In genomic region chr2:11582526-11583202, GRCh38 we compare ENCODE assay signal across 9 cellular contexts. TPM values are rescaled to one million over a fixed set of nuclear protein-coding genes. Genes with fewer than 3 reads are reported as not detected.
DNase-seq lines count a peak whose midpoint lies in the region; ATAC-seq and TF ChIP-seq lines count a peak whose summit lies in the region.
"Had no signal": no experiment of that assay in that cellular context is flagged by ENCODE, and none has a peak within 500 bp of the region (broad histone marks: within the 10 kb centered on the region; RNA-seq: fewer than 3 reads in every experiment).

No MANE protein-coding gene starts in this region.

- no peak overlapping the region for H3K9ac ChIP-seq in mesendoderm (ENCODE audit: low read length)

- no peak overlapping the region for H2BK5ac ChIP-seq in mesendoderm (ENCODE audit: low read length)

- peaks cover 0 to 3% (median 0%) of the 10 kb centered on the region in 4 donors for H3K4me1 Mint-ChIP-seq in CD4-positive, alpha-beta memory T cell
- H3K4me1 Mint-ChIP-seq: IgD-negative memory B cell had no signal

- peak in 4 of 5 donors; percentile 24 to 39 (median 32) for DNase-seq in CD4-positive, alpha-beta memory T cell
- DNase-seq in HEK293T (ENCODE audit: extremely low spot score) (peak; percentile 74), NCI-H526 treated with DMSO at 0.1 percent for 48 hours (lab: John Stamatoyannopoulos, UW) (peak; percentile 35), mesendoderm (peak; percentile 88)
- peak; percentile 43 to 48 for DNase-seq in activated CD4-positive, alpha-beta T cell treated with anti-CD3 and anti-CD28 coated beads, Interleukin-2, amount 50 U/mL, for 4 hours
- DNase-seq in effector CD8-positive, alpha-beta T cell (lab: John Stamatoyannopoulos, UW), result peak; percentile 24
- peak; percentile 47 for DNase-seq in stimulated activated CD8-positive, alpha-beta memory T cell treated with anti-CD3 and anti-CD28 coated beads, Interleukin-4, amount 100 ng/mL, for 24 hours (ENCODE audit: low read depth)

- no peak overlapping the region for H2AK5ac ChIP-seq in mesendoderm (ENCODE audit: low read length)

- H3K4me1 ChIP-seq in CD4-positive, alpha-beta memory T cell (ENCODE audit: insufficient read depth, low read length), result no peaks in the 10 kb centered on the region
- H3K4me1 ChIP-seq in mesendoderm (ENCODE audit: control insufficient read depth, low read depth, low read length), result peaks cover 6% of the 10 kb centered on the region

- no peaks in the 10 kb centered on the region for H3K9me3 ChIP-seq in CD4-positive, alpha-beta memory T cell (ENCODE audit: control insufficient read depth in 1 of 2, low read length in 2 of 2)

- H3K36me3 ChIP-seq in CD4-positive, alpha-beta memory T cell (ENCODE audit: insufficient read depth, low read length), result no peaks in the 10 kb centered on the region
- H3K36me3 ChIP-seq in mesendoderm (ENCODE audit: control insufficient read depth, insufficient read depth, low read length), result no peaks in the 10 kb centered on the region

- H3K79me2 ChIP-seq in mesendoderm (ENCODE audit: control insufficient read depth, insufficient read depth, low read length), result no peaks in the 10 kb centered on the region

- ATAC-seq in HG03521 (IDR thresholded peaks at IDR 0.05; ENCODE audit: unreplicated experiment), result no peak

- H3K79me1 ChIP-seq in mesendoderm (ENCODE audit: low read length), result no peaks in the 10 kb centered on the region

- H2BK15ac ChIP-seq in mesendoderm (replicated peaks; ENCODE audit: low read depth), result no peak overlapping the region

- intact Hi-C loops in CD4-positive, alpha-beta memory T cell (cut with micrococcal nuclease), result no loop called here

- H3K27me3 Mint-ChIP-seq in CD4-positive, alpha-beta memory T cell, result peaks cover 8 to 14% of the 10 kb centered on the region in 2 donors

- no peaks in the 10 kb centered on the region for H3K27me3 ChIP-seq in CD4-positive, alpha-beta memory T cell (ENCODE audit: insufficient read depth, low read length)
- no peaks in the 10 kb centered on the region for H3K27me3 ChIP-seq in mesendoderm (ENCODE audit: insufficient read depth, low read length, poor library complexity)

- WGBS in mesendoderm (ENCODE audit: extremely low coverage, insufficient coverage, low lambda C conversion rate), result no CpG with 5 or more reads among the region's 19 CpGs

- no peak overlapping the region for H3K56ac ChIP-seq in mesendoderm (ENCODE audit: low read length)

- no peak overlapping the region for H4K5ac ChIP-seq in mesendoderm (ENCODE audit: low read length)

- H4K8ac ChIP-seq in mesendoderm (ENCODE audit: low read depth, low read length), result no peak overlapping the region

- no peak overlapping the region for H3K4me2 ChIP-seq in mesendoderm (ENCODE audit: low read length)

- H3K36me3 Mint-ChIP-seq in CD4-positive, alpha-beta memory T cell, result no peaks in the 10 kb centered on the region

- POLR2A ChIA-PET in CD4-positive, alpha-beta memory T cell (lab: Charles Lee; ENCODE audit: partially characterized antibody), result interaction anchor here (0.7 kb wide), 1 partner anchor 450 kb away, joined by 4 read pairs; a partner anchor contains a TSS
- POLR2A ChIA-PET in HEK293T (lab: Yijun Ruan, JAX), result interaction anchor here (0.8 kb wide), 1 partner anchor 99 kb away, joined by 3 read pairs; no protein-coding TSS in a partner anchor

- no peak overlapping the region for H3K4me3 ChIP-seq in CD4-positive, alpha-beta memory T cell (ENCODE audit: low read length in 2 of 2)
- H3K4me3 ChIP-seq in mesendoderm (ENCODE audit: low read length), result no peak overlapping the region

- CTCF ChIA-PET in CD4-positive, alpha-beta memory T cell (lab: Charles Lee; ENCODE audit: partially characterized antibody), result interaction anchor here (0.6 to 4.0 kb wide), 19 partner anchors 9 to 751 kb away, joined by 3 to 74 read pairs (median 4); a partner anchor contains a TSS
- CTCF ChIA-PET in HEK293T (lab: Yijun Ruan, JAX), result interaction anchor here (0.6 to 5.4 kb wide), 21 partner anchors 9 to 751 kb away, joined by 3 to 84 read pairs (median 5); partner anchors contain the start of gene E2F6

- no peak overlapping the region for H3K27ac ChIP-seq in CD4-positive, alpha-beta memory T cell (ENCODE audit: low read depth, low read length)
- H3K27ac ChIP-seq in mesendoderm (ENCODE audit: low read depth, low read length), result peak overlapping the region; percentile 55

- no peak overlapping the region for H3K27ac Mint-ChIP-seq in CD4-positive, alpha-beta memory T cell
- H3K27ac Mint-ChIP-seq: IgD-negative memory B cell had no signal

- no peaks in the 10 kb centered on the region for H3K9me3 Mint-ChIP-seq in CD4-positive, alpha-beta memory T cell
- H3K9me3 Mint-ChIP-seq: IgD-negative memory B cell had no signal

- no peak overlapping the region for H2BK120ac ChIP-seq in mesendoderm (ENCODE audit: low read depth, low read length)

- H3K23ac ChIP-seq in mesendoderm (ENCODE audit: low read length), result no peak overlapping the region

- H3K18ac ChIP-seq in mesendoderm (ENCODE audit: low read length), result no peak overlapping the region

- no peak overlapping the region for H3K4ac ChIP-seq in mesendoderm (ENCODE audit: low read depth, low read length)

- no peak overlapping the region for H3K4me3 Mint-ChIP-seq in CD4-positive, alpha-beta memory T cell
- H3K4me3 Mint-ChIP-seq: IgD-negative memory B cell had no signal

TF ChIP-seq in HEK293T, 16 proteins besides CTCF, POLR2A, EP300 and RAD21:
- TF ChIP-seq PKNOX1 (IDR thresholded peaks at IDR 0.05) (peak; percentile 93), ARNT (IDR thresholded peaks at IDR 0.05) (no peak), BHLHE40 (IDR thresholded peaks at IDR 0.05; ENCODE audit: borderline replicate concordance) (no peak), L3MBTL2 (conservative IDR thresholded peaks at IDR 0.05) (no peak), ELF4 (IDR thresholded peaks at IDR 0.05) (no peak)

RNA-seq across cellular contexts. Expression of gene GREB1, which starts 48.8 kb away (rescaled TPM):
- total RNA-seq in CD4-positive, alpha-beta memory T cell, result 1 to 10 TPM in 1 of 2 experiments, under 1 TPM in 1; 0.19 to 1.1 TPM
- not detected for polyA plus RNA-seq in CD4-positive, alpha-beta memory T cell
- polyA plus RNA-seq in mesendoderm (2013, experiment 1 of 2), result 9.8 TPM
- polyA plus RNA-seq in mesendoderm (2013, experiment 2 of 2), result 10.4 TPM
- polyA plus RNA-seq: IgD-negative memory B cell had no signal

Comparison
In these comparisons a context has a peak if more than half of its experiments do, and no peak if none do; other contexts are left out.
1. DNase-seq: peak in every context shown above with its lines; median percentile 88 in mesendoderm; 74 in HEK293T; 47 in stimulated activated CD8-positive, alpha-beta memory T cell treated with anti-CD3 and anti-CD28 coated beads, Interleukin-4, amount 100 ng/mL, for 24 hours; 46 in activated CD4-positive, alpha-beta T cell treated with anti-CD3 and anti-CD28 coated beads, Interleukin-2, amount 50 U/mL, for 4 hours; 35 in NCI-H526 treated with DMSO at 0.1 percent for 48 hours; 32 in CD4-positive, alpha-beta memory T cell; 24 in effector CD8-positive, alpha-beta T cell.